9 cellular contexts compared by ENCODE assay signal in the genomic region with DNA sequence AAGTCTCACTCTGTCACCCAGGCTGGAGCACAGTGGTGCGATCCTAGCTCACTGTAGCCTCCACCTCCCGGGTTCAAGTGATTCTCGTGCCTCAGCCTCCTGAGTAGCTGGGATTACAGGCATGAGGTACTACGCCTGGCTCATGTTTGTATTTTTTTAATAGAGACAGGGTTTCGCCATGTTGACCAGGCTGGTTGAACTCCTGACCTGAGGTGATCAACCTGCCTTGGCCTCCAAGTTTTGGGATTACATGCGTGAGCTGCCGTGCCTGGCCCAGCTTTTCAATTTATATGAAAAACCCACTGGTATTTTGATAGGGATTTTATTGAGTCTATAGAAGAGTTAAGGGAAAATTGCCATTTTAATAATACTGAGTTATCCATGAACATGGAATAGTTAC.
"Had no signal": no experiment of that assay in that cellular context is flagged by ENCODE, and none has a peak within 500 bp of the region (broad histone marks: within the 10 kb centered on the region; RNA-seq: fewer than 3 reads in every experiment).

No MANE protein-coding gene starts in this region.

- FAIRE-seq: K562 had no signal

- H3K9me3 Mint-ChIP-seq: GM23338, HFFc6 had no signal

- H2AFZ ChIP-seq: GM23338 had no signal

- H3K4me3 Mint-ChIP-seq: GM23338, HFFc6 had no signal

- H3K27ac ChIP-seq: HL-60 had no signal

- H3K9me3 ChIP-seq: HAP-1 had no signal

- H3K4me2 ChIP-seq: GM23338 had no signal

- H3K27ac Mint-ChIP-seq: HFFc6 had no signal

- H3K4me3 ChIP-seq: GM23338, HAP-1, K562 had no signal

- DNase-seq: H7, HFFc6, IMR-90, KG1 had no signal

- ATAC-seq: GM23338, HCT116, K562 had no signal
